Comparison of ENCODE assay signal across 17 cellular contexts in genomic region chr21:25842925-25843324, GRCh38.
DNase-seq lines count a peak whose midpoint lies in the region; ATAC-seq, FAIRE-seq and TF ChIP-seq lines count a peak whose summit lies in the region.
"Had no signal": no experiment of that assay in that cellular context is flagged by ENCODE, and none has a peak within 500 bp of the region (broad histone marks: within the 10 kb centered on the region; RNA-seq: fewer than 3 reads in every experiment).

No MANE protein-coding gene starts in this region.

- no peaks in the 10 kb centered on the region for H3K36me3 ChIP-seq in kidney (ENCODE audit: control insufficient read depth in 1 of 2, insufficient read depth in 2 of 2, low read length in 2 of 2)

- no peaks in the 10 kb centered on the region for H3K4me1 ChIP-seq in kidney (ENCODE audit: control insufficient read depth in 1 of 2, insufficient read depth in 1 of 2, low read depth in 1 of 2, low read length in 2 of 2)
- H3K4me1 ChIP-seq: A549 had no signal

- no peak for ATAC-seq in GM18502 (IDR thresholded peaks at IDR 0.05; ENCODE audit: poor library complexity, unreplicated experiment)
- ATAC-seq: A549; CD8-positive, alpha-beta T cell had no signal

- H3K27ac ChIP-seq in angular gyrus (ENCODE audit: low read depth, low read length) (peak overlapping the region; percentile 78), kidney (ENCODE audit: low read depth in 2 of 2, low read length in 2 of 2) (no peak overlapping the region)
- H3K27ac ChIP-seq: A549, HL-60 had no signal

- DNase-seq in head of caudate nucleus (peak in 23 of 42 donors; percentile 16 to 79 (median 43)), middle frontal gyrus (ENCODE audit: extremely low spot score, low spot score) (peak; percentile 40), superior temporal gyrus (ENCODE audit: extremely low spot score) (peak; percentile 68), DMS53 treated with DMSO at 0.1 percent for 48 hours (lab: John Stamatoyannopoulos, UW; ENCODE audit: unreplicated experiment) (no peak), kidney (no peak)
- DNase-seq in stimulated activated naive CD4-positive, alpha-beta T cell (lab: John Stamatoyannopoulos, UW): no peak
- DNase-seq: CD8-positive, alpha-beta T cell; COR-L47; DMS153; DND-41; GDM1 had no signal

- no peak for FAIRE-seq in kidney (lab: Jason Lieb, UNC)
- FAIRE-seq: A549, D721Med, GM12892 had no signal

- no peak for TF ChIP-seq CTCF in kidney (IDR thresholded peaks at IDR 0.05; ENCODE audit: borderline replicate concordance, extremely low read depth, insufficient read depth)

- H3K9ac ChIP-seq in kidney (ENCODE audit: low read length in 2 of 2): no peak overlapping the region

- H3K9me3 ChIP-seq in kidney (ENCODE audit: control insufficient read depth in 1 of 2, low read length in 2 of 2): no peaks in the 10 kb centered on the region
- H3K9me3 ChIP-seq: A549 had no signal

- intact Hi-C loops in head of caudate nucleus (cut with DNase I): no loop called here
- intact Hi-C loops in kidney (cut with DNase I): no loop called here

- H3K4me3 ChIP-seq in kidney (ENCODE audit: low read length in 2 of 2): no peak overlapping the region
- H3K4me3 ChIP-seq: A549 had no signal

Comparison
In these comparisons a context has a peak if more than half of its experiments do, and no peak if none do; other contexts are left out.
1. DNase-seq: peak in head of caudate nucleus (23 of 42), middle frontal gyrus (single experiment) and superior temporal gyrus (single experiment); none in DMS53 treated with DMSO at 0.1 percent for 48 hours (single experiment), stimulated activated naive CD4-positive, alpha-beta T cell (0 of 6) and kidney (single experiment).